ENCODE assay signal across 19 cellular contexts in genomic region chr13:113342820-113343691, GRCh38. TPM values are rescaled to one million over a fixed set of nuclear protein-coding genes. Genes with fewer than 3 reads are reported as not detected.
DNase-seq lines count a peak whose midpoint lies in the region; ATAC-seq and TF ChIP-seq lines count a peak whose summit lies in the region.
"Had no signal": no experiment of that assay in that cellular context is flagged by ENCODE, and none has a peak within 500 bp of the region (broad histone marks: within the 10 kb centered on the region; RNA-seq: fewer than 3 reads in every experiment).

No MANE protein-coding gene starts in this region.

- H2AFZ ChIP-seq in neuronal stem cell (ENCODE audit: low read length) (no peak overlapping the region), smooth muscle cell (ENCODE audit: low read depth) (no peak overlapping the region)

- H3K9me3 ChIP-seq in neuronal stem cell (replicated peaks in 1 of 2; ENCODE audit: control insufficient read depth in 2 of 2, insufficient read depth in 1 of 2, low read depth in 1 of 2, low read length in 2 of 2) (peaks cover 3 to 9% of the 10 kb centered on the region in 2 donors), smooth muscle cell (replicated peaks; ENCODE audit: low read depth) (no peaks in the 10 kb centered on the region)
- H3K9me3 ChIP-seq: HAP-1 had no signal

- no peak overlapping the region for H3K14ac ChIP-seq in neuronal stem cell (ENCODE audit: low read length)

- ATAC-seq in GM21529 (IDR thresholded peaks at IDR 0.05; ENCODE audit: unreplicated experiment), result no peak
- ATAC-seq: PC-3 had no signal

- H3K4me2 ChIP-seq in neuronal stem cell (ENCODE audit: insufficient read depth, low read length, poor library complexity, severe bottlenecking) (no peak overlapping the region), smooth muscle cell (no peak overlapping the region)

- H2BK15ac ChIP-seq in neuronal stem cell (ENCODE audit: low read length), result no peak overlapping the region

- WGBS in neuronal stem cell (ENCODE audit: extremely low coverage in 2 of 2, insufficient read length in 2 of 2, insufficient replicate concordance in 1 of 2), 2 donors, result no CpG with 5 or more reads among the region's 34 CpGs
- WGBS in smooth muscle cell (ENCODE audit: low lambda C conversion rate), result 88% methylated on average over 34 of the region's 34 CpGs

- no peak overlapping the region for H4K8ac ChIP-seq in neuronal stem cell (ENCODE audit: low read depth, low read length)

- no peak overlapping the region for H3K4me3 ChIP-seq in neuronal stem cell (ENCODE audit: low read length in 2 of 2)
- no peak overlapping the region for H3K4me3 ChIP-seq in smooth muscle cell
- H3K4me3 ChIP-seq: HAP-1 had no signal

- H3K4me1 ChIP-seq in neuronal stem cell (ENCODE audit: control insufficient read depth in 2 of 2, insufficient read depth in 1 of 2, low read depth in 1 of 2, low read length in 2 of 2) (no peaks in the 10 kb centered on the region), smooth muscle cell (ENCODE audit: low read depth) (no peaks in the 10 kb centered on the region)
- H3K4me1 ChIP-seq: HAP-1 had no signal

- H3K4ac ChIP-seq in neuronal stem cell (ENCODE audit: low read length), result no peak overlapping the region

- no peaks in the 10 kb centered on the region for H3K79me2 ChIP-seq in smooth muscle cell (ENCODE audit: low read depth)

- no peak overlapping the region for H4K91ac ChIP-seq in neuronal stem cell (ENCODE audit: low read depth, low read length, poor library complexity)

- no peak overlapping the region for H3K9ac ChIP-seq in neuronal stem cell (ENCODE audit: low read depth, low read length, poor library complexity)
- no peak overlapping the region for H3K9ac ChIP-seq in smooth muscle cell (ENCODE audit: low read depth)

- peak overlapping the region; percentile 85 for H3K23ac ChIP-seq in neuronal stem cell (ENCODE audit: low read depth, low read length, poor library complexity)

- H3K36me3 ChIP-seq in neuronal stem cell (replicated peaks in 1 of 2; ENCODE audit: control insufficient read depth in 2 of 2, insufficient read depth in 2 of 2, low read length in 2 of 2), result peaks cover 2 to 32% of the 10 kb centered on the region in 2 donors
- no peaks in the 10 kb centered on the region for H3K36me3 ChIP-seq in smooth muscle cell (ENCODE audit: low read depth)

- H2BK5ac ChIP-seq in neuronal stem cell (ENCODE audit: low read length), result no peak overlapping the region

- peak; percentile 54 for DNase-seq in NCI-H82 (lab: John Stamatoyannopoulos, UW)
- no peak for DNase-seq in NCI-H82 treated with DMSO at 0.1 percent for 48 hours (lab: John Stamatoyannopoulos, UW; ENCODE audit: unreplicated experiment)
- peak; percentile 4 for DNase-seq in iPS-NIHi7 (ENCODE audit: extremely low spot score)
- no peak for DNase-seq in neuronal stem cell (ENCODE audit: low spot score)
- DNase-seq in stimulated activated naive CD4-positive, alpha-beta T cell (lab: John Stamatoyannopoulos, UW), result no peak
- DNase-seq in smooth muscle cell (lab: John Stamatoyannopoulos, UW; ENCODE audit: unreplicated experiment), result no peak
- DNase-seq in NCI-H510A (lab: John Stamatoyannopoulos, UW), result no peak
- DNase-seq: CD4-positive, CD25-positive, alpha-beta regulatory T cell; DMS53; Kasumi-1; NCI-H1105 treated with DMSO at 0.1 percent for 48 hours; NCI-H1694 treated with DMSO at 0.1 percent for 48 hours; NCI-H446; PC-3 had no signal

- H3K27ac ChIP-seq in neuronal stem cell (replicated peaks; ENCODE audit: low read length) (no peak overlapping the region), smooth muscle cell (ENCODE audit: low read depth) (no peak overlapping the region)
- H3K27ac ChIP-seq: 22Rv1 had no signal

- peak overlapping the region; percentile 4 for H3K18ac ChIP-seq in neuronal stem cell (ENCODE audit: low read length)

- H3K27me3 ChIP-seq in neuronal stem cell (ENCODE audit: control insufficient read depth in 3 of 3, insufficient read depth in 3 of 3, low read depth in 1 of 3, low read length in 3 of 3) (no peaks in the 10 kb centered on the region), smooth muscle cell (ENCODE audit: low read depth) (no peaks in the 10 kb centered on the region)

- H4K20me1 ChIP-seq in smooth muscle cell (ENCODE audit: low read depth), result no peaks in the 10 kb centered on the region

- H3F3A ChIP-seq in smooth muscle cell (ENCODE audit: low read depth), result no peaks in the 10 kb centered on the region

- no peak overlapping the region for H2BK12ac ChIP-seq in neuronal stem cell (ENCODE audit: low read length)

- TF ChIP-seq CTCF in smooth muscle cell (IDR thresholded peaks at IDR 0.05; ENCODE audit: borderline replicate concordance, insufficient read depth, poor library complexity, severe bottlenecking), result no peak

- H2BK120ac ChIP-seq in neuronal stem cell (ENCODE audit: low read depth, low read length), result no peak overlapping the region

- peaks cover 4% of the 10 kb centered on the region for H3K79me1 ChIP-seq in neuronal stem cell (ENCODE audit: low read depth, low read length)

- H2AK5ac ChIP-seq in neuronal stem cell (ENCODE audit: low read depth, low read length), result no peak overlapping the region

RNA-seq across cellular contexts. Expression of gene GRTP1, which starts 20.9 kb away (rescaled TPM):
- 10.2 TPM for polyA plus RNA-seq in neuronal stem cell (2013, experiment 1 of 2)
- 10.0 TPM for polyA plus RNA-seq in neuronal stem cell (2013, experiment 2 of 2)
- 2.2 and 4.4 TPM in 2 replicates for total RNA-seq in smooth muscle cell
- 4.4 and 6.5 TPM in 2 replicates for polyA plus RNA-seq in smooth muscle cell
- total RNA-seq: B cell; CD4-positive, CD25-positive, alpha-beta regulatory T cell had no signal
- polyA plus RNA-seq: IgD-negative memory B cell had no signal

RNA-seq across cellular contexts. Expression of gene LAMP1, which starts 46.0 kb away (rescaled TPM):
- 43.5 TPM for polyA plus RNA-seq in neuronal stem cell (2013, experiment 1 of 2)
- polyA plus RNA-seq in neuronal stem cell (2013, experiment 2 of 2), result 44.0 TPM
- total RNA-seq in smooth muscle cell, result 111 TPM in 2 replicates
- polyA plus RNA-seq in smooth muscle cell, result 146 and 159 TPM in 2 replicates

Comparison
In these comparisons a context has a peak if more than half of its experiments do, and no peak if none do; other contexts are left out.
1. DNase-seq: peak in NCI-H82 (single experiment) and iPS-NIHi7 (single experiment); none in NCI-H82 treated with DMSO at 0.1 percent for 48 hours (single experiment), neuronal stem cell (single experiment), stimulated activated naive CD4-positive, alpha-beta T cell (0 of 6), smooth muscle cell (single experiment) and NCI-H510A (single experiment).